In genomic region chr1:47752048-47752451, GRCh38 we compare ENCODE assay signal across 15 cellular contexts.
DNase-seq lines count a peak whose midpoint lies in the region; ATAC-seq and TF ChIP-seq lines count a peak whose summit lies in the region.
"Had no signal": no experiment of that assay in that cellular context is flagged by ENCODE, and none has a peak within 500 bp of the region (broad histone marks: within the 10 kb centered on the region; RNA-seq: fewer than 3 reads in every experiment).

No MANE protein-coding gene starts in this region.

- no peak overlapping the region for H2BK120ac ChIP-seq in H9 (ENCODE audit: low read depth, low read length, poor library complexity, severe bottlenecking)

- no peak overlapping the region for H3K4me2 ChIP-seq in H9 (ENCODE audit: insufficient read depth, insufficient read length, low read length)
- H3K4me2 ChIP-seq: PC-9 had no signal

- WGBS in H9 (ENCODE audit: extremely low coverage, insufficient read length, low lambda C conversion rate) = no CpG with 5 or more reads among the region's 15 CpGs
- 81 to 87% methylated on average over 14 to 15 of the region's 15 CpGs for WGBS in endodermal cell (ENCODE audit: insufficient coverage in 1 of 2, insufficient read length in 1 of 2), 2 experiments
- WGBS in stomach, 5 donors = 28 to 42% (median 38%) methylated on average over 8 to 15 of the region's 15 CpGs

- no peak overlapping the region for H4K5ac ChIP-seq in H9 (ENCODE audit: insufficient read length, low read depth, low read length)

- H2AFZ ChIP-seq in H9 (ENCODE audit: low read length) = no peak overlapping the region
- H2AFZ ChIP-seq: PC-9 had no signal

- no peak overlapping the region for H3K27ac Mint-ChIP-seq in H9
- H3K27ac Mint-ChIP-seq in endodermal cell = no peak overlapping the region
- no peak overlapping the region for H3K27ac Mint-ChIP-seq in stimulated activated effector memory CD8-positive, alpha-beta T cell treated with anti-CD3 and anti-CD28 coated beads, Interleukin-12 subunit alpha, Interleukin-12 subunit beta, amount 100 ng/mL, for 72 hours
- H3K27ac Mint-ChIP-seq: T-helper 1 cell treated with Interleukin-12 subunit alpha and Interleukin-12 subunit beta and Interleukin-4 antibody, amounts not matched to agents 30 μg/mL and 1 μg/mL, for 36 hours had no signal

- no peaks in the 10 kb centered on the region for H3K9me3 ChIP-seq in H9 (ENCODE audit: control insufficient read depth, low read depth, low read length)
- H3K9me3 ChIP-seq in endodermal cell (ENCODE audit: control insufficient read depth, low read length) = no peaks in the 10 kb centered on the region
- H3K9me3 ChIP-seq in stomach = no peaks in the 10 kb centered on the region

- H3K18ac ChIP-seq in H9 (ENCODE audit: insufficient read length, low read depth, low read length) = no peak overlapping the region

- intact Hi-C loops in left colon (cut with DNase I, micrococcal nuclease) = no loop called here
- intact Hi-C loops in stomach (cut with DNase I; ENCODE audit: low total_unique reads) = no loop called here

- no peak for DNase-seq in H9
- peak; percentile 75 for DNase-seq in endodermal cell
- DNase-seq in left colon = peak; percentile 64 to 66
- DNase-seq in stomach = peak; percentile 28
- no peak for DNase-seq in stimulated activated effector memory CD8-positive, alpha-beta T cell treated with anti-CD3 and anti-CD28 coated beads, Interleukin-12 subunit alpha, Interleukin-12 subunit beta, amount 100 ng/mL, for 72 hours (ENCODE audit: low spot score in 2 of 2)
- no peak for DNase-seq in SW 1271 (lab: John Stamatoyannopoulos, UW)
- DNase-seq in NCI-H774 (lab: John Stamatoyannopoulos, UW) = no peak
- no peak for DNase-seq in GM10266 (ENCODE audit: extremely low spot score)
- DNase-seq: DND-41, erythroblast, NCI-H1105 treated with DMSO at 0.1 percent for 48 hours, NCI-H524, PC-9 had no signal

- TF ChIP-seq CTCF in H9 (conservative IDR thresholded peaks at IDR 0.05) (no peak), endodermal cell (conservative IDR thresholded peaks at IDR 0.05) (no peak), stomach (IDR thresholded peaks at IDR 0.05) (no peak), GM10266 (IDR thresholded peaks at IDR 0.05; ENCODE audit: control insufficient read depth, insufficient read depth, low read depth, missing control alignments) (no peak)

- H3K4me1 ChIP-seq in H9 (ENCODE audit: insufficient read depth, low read length) (no peaks in the 10 kb centered on the region), endodermal cell (ENCODE audit: control insufficient read depth, insufficient read depth, low read length) (no peaks in the 10 kb centered on the region), stomach (peaks cover 7 to 17% (median 12%) of the 10 kb centered on the region in 4 donors)

- no peak for TF ChIP-seq POLR2A in stomach (IDR thresholded peaks at IDR 0.05)

- H3K27ac ChIP-seq in H9 (ENCODE audit: insufficient read length, low read depth, low read length) (no peak overlapping the region), endodermal cell (ENCODE audit: low read depth, low read length) (no peak overlapping the region), stomach (peak overlapping the region in 3 of 5 donors; percentile 0 to 52 (median 3))
- H3K27ac ChIP-seq: cardiac muscle cell, PC-9 had no signal

- no peaks in the 10 kb centered on the region for H3K27me3 ChIP-seq in H9 (ENCODE audit: insufficient read depth, low read length)
- H3K27me3 ChIP-seq in endodermal cell (ENCODE audit: control insufficient read depth, insufficient read depth, low read length, poor library complexity, severe bottlenecking) = peaks cover 26% of the 10 kb centered on the region
- peaks cover 0 to under 1% (median 0%) of the 10 kb centered on the region in 3 donors for H3K27me3 ChIP-seq in stomach

- no peaks in the 10 kb centered on the region for H3K36me3 Mint-ChIP-seq in H9 (ENCODE audit: insufficient read depth in 1 of 3, low read depth in 3 of 3)
- no peaks in the 10 kb centered on the region for H3K36me3 Mint-ChIP-seq in endodermal cell (ENCODE audit: low read depth)
- H3K36me3 Mint-ChIP-seq in stimulated activated effector memory CD8-positive, alpha-beta T cell treated with anti-CD3 and anti-CD28 coated beads, Interleukin-12 subunit alpha, Interleukin-12 subunit beta, amount 100 ng/mL, for 72 hours = no peaks in the 10 kb centered on the region

- no peak overlapping the region for H2BK12ac ChIP-seq in H9 (ENCODE audit: insufficient read length, low read depth, low read length)

- H3K36me3 ChIP-seq in endodermal cell (ENCODE audit: control insufficient read depth, insufficient read depth, low read length) (no peaks in the 10 kb centered on the region), stomach (no peaks in the 10 kb centered on the region)
- H3K36me3 ChIP-seq: cardiac muscle cell had no signal

- no peak overlapping the region for H3T11ph ChIP-seq in H9 (ENCODE audit: low read length)

- H3K9ac ChIP-seq in H9 (ENCODE audit: extremely low read depth, insufficient read length, low read length) = no peak overlapping the region
- H3K9ac ChIP-seq in endodermal cell (ENCODE audit: extremely low read depth, low read length, poor library complexity, severe bottlenecking) = no peak overlapping the region

- H3K79me1 ChIP-seq in H9 (ENCODE audit: insufficient read depth, low read depth, low read length, poor library complexity, severe bottlenecking) = no peaks in the 10 kb centered on the region

- H3K23ac ChIP-seq in H9 (ENCODE audit: insufficient read length, low read depth, low read length) = no peak overlapping the region

- H3K4me3 Mint-ChIP-seq in H9 (no peak overlapping the region), endodermal cell (no peak overlapping the region)
- no peak overlapping the region for H3K4me3 Mint-ChIP-seq in stimulated activated effector memory CD8-positive, alpha-beta T cell treated with anti-CD3 and anti-CD28 coated beads, Interleukin-12 subunit alpha, Interleukin-12 subunit beta, amount 100 ng/mL, for 72 hours
- H3K4me3 Mint-ChIP-seq: T-helper 1 cell treated with Interleukin-12 subunit alpha and Interleukin-12 subunit beta and Interleukin-4 antibody, amounts not matched to agents 30 μg/mL and 1 μg/mL, for 36 hours had no signal

- H3K56ac ChIP-seq in H9 (ENCODE audit: insufficient read length, low read depth, low read length) = no peak overlapping the region

- H3K4me1 Mint-ChIP-seq in H9 (peaks cover 3 to 11% of the 10 kb centered on the region in 2 experiments), endodermal cell (peaks cover 7% of the 10 kb centered on the region)
- H3K4me1 Mint-ChIP-seq in stimulated activated effector memory CD8-positive, alpha-beta T cell treated with anti-CD3 and anti-CD28 coated beads, Interleukin-12 subunit alpha, Interleukin-12 subunit beta, amount 100 ng/mL, for 72 hours = no peaks in the 10 kb centered on the region

- no peak for TF ChIP-seq EP300 in stomach (IDR thresholded peaks at IDR 0.05)

- no peak overlapping the region for H2AK5ac ChIP-seq in H9 (ENCODE audit: insufficient read length, low read length)

- H3K9me3 Mint-ChIP-seq in H9 = no peaks in the 10 kb centered on the region
- H3K9me3 Mint-ChIP-seq in endodermal cell = no peaks in the 10 kb centered on the region
- H3K9me3 Mint-ChIP-seq in stimulated activated effector memory CD8-positive, alpha-beta T cell treated with anti-CD3 and anti-CD28 coated beads, Interleukin-12 subunit alpha, Interleukin-12 subunit beta, amount 100 ng/mL, for 72 hours = no peaks in the 10 kb centered on the region
- H3K9me3 Mint-ChIP-seq: T-helper 1 cell treated with Interleukin-12 subunit alpha and Interleukin-12 subunit beta and Interleukin-4 antibody, amounts not matched to agents 30 μg/mL and 1 μg/mL, for 36 hours had no signal

- no peaks in the 10 kb centered on the region for H3K23me2 ChIP-seq in H9 (ENCODE audit: insufficient read length, low read depth, low read length, poor library complexity, severe bottlenecking)

- H4K20me1 ChIP-seq in H9 (ENCODE audit: control insufficient read depth, insufficient read depth, insufficient read length) = no peaks in the 10 kb centered on the region

- no peak overlapping the region for H3K4me3 ChIP-seq in endodermal cell (ENCODE audit: low read length)
- H3K4me3 ChIP-seq in stomach = no peak overlapping the region
- H3K4me3 ChIP-seq: cardiac muscle cell, PC-9 had no signal

- ATAC-seq in left colon = peak; percentile 95
- ATAC-seq in stimulated activated effector memory CD8-positive, alpha-beta T cell treated with anti-CD3 and anti-CD28 coated beads, Interleukin-12 subunit alpha, Interleukin-12 subunit beta, amount 100 ng/mL, for 72 hours = no peak

- no peak overlapping the region for H2BK15ac ChIP-seq in H9 (ENCODE audit: low read depth, low read length)

- H3K27me3 Mint-ChIP-seq in H9 (ENCODE audit: low read depth) = peaks cover 13% of the 10 kb centered on the region
- H3K27me3 Mint-ChIP-seq in endodermal cell (ENCODE audit: insufficient read depth) = peaks cover 10% of the 10 kb centered on the region

- no peak overlapping the region for H2BK5ac ChIP-seq in H9 (ENCODE audit: insufficient read length, low read length)

- peak overlapping the region; percentile 13; the same call in 1 of the 2 replicates for H3K14ac ChIP-seq in H9 (ENCODE audit: insufficient read depth, low read length)

- no peak overlapping the region for H2BK20ac ChIP-seq in H9 (ENCODE audit: low read depth, low read length, poor library complexity, severe bottlenecking)

- H3K79me2 ChIP-seq in H9 (ENCODE audit: insufficient read depth, low read length) = no peaks in the 10 kb centered on the region

- no peak overlapping the region for H4K8ac ChIP-seq in H9 (replicated peaks; ENCODE audit: insufficient read length, low read depth, low read length)

- H4K91ac ChIP-seq in H9 (ENCODE audit: insufficient read length, low read depth, low read length) = no peak overlapping the region

- no peak overlapping the region for H3K4ac ChIP-seq in H9 (ENCODE audit: low read depth, low read length)

Comparison
In these comparisons a context has a peak if more than half of its experiments do, and no peak if none do; other contexts are left out.
1. DNase-seq: peak in endodermal cell (single experiment), left colon (2 of 2) and stomach (single experiment); none in H9 (single experiment), stimulated activated effector memory CD8-positive, alpha-beta T cell treated with anti-CD3 and anti-CD28 coated beads, Interleukin-12 subunit alpha, Interleukin-12 subunit beta, amount 100 ng/mL, for 72 hours (0 of 2), SW 1271 (0 of 2), NCI-H774 (single experiment) and GM10266 (single experiment).
2. H3K27ac ChIP-seq: peak in stomach (3 of 5); none in H9 (single experiment) and endodermal cell (single experiment).